In the genomic region with DNA sequence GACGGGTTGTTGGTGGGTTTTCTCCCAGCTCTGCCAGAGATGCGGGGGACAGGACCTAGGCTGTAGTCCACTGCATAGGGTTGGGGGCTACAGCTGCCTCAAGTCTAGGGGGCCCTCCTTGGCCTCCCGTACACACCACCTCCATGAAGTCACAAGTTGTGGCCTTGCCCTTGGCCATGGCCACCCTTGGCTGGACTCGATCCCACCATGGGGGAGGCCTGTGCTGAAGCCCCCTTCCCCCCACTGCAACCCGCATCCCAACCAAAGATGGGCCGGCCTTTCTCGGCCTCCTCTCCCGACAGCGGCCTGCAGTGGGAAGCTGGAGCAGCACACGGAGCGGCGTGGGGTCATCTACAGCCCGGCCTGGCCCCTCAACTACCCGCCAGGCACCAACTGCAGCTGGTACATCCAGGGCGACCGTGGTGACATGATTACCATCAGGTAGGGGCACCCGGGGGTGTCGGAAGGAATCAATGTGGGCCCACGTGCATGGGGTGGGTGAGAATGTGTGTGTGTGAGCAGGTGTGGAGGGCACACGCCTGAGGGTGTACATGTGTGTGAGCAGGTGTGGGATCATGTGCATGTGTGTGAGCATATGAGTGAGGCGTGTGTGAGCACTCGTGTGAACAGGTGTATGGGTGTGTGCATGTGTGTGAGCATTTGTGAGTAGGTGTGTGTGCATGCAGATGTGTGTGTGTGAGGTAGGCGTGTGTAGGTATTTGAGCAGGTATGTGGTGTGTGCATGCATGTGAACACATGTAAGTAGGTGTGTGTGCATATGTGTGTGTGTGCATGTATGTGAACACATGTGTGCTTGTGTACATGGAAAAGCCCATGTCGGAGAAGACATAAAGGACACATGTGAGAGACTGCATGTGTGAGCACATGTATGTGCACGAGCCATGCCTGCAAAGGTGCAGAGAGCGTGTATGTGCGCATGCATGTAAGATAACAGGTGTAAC, we compare ENCODE assay signal across 1 cellular context.
TF ChIP-seq lines count a peak whose summit lies in the region.

No MANE protein-coding gene starts in this region.

TF ChIP-seq in HEK293, 187 proteins besides CTCF, POLR2A, EP300 and RAD21 (continued from another document and continues in another):
- TF ChIP-seq ZNF777 (tag by site-specific recombination; IDR thresholded peaks at IDR 0.05; ENCODE audit: borderline replicate concordance) (no peak), ZSCAN16 (tag by site-specific recombination; IDR thresholded peaks at IDR 0.05) (peak; percentile 18; the same call in 1 of the 2 replicates), ZNF341 (tag by site-specific recombination; IDR thresholded peaks at IDR 0.05; ENCODE audit: low read depth) (no peak), ZNF560 (tag by site-specific recombination; IDR thresholded peaks at IDR 0.05; ENCODE audit: borderline replicate concordance) (no peak), ZNF747 (tag by site-specific recombination; IDR thresholded peaks at IDR 0.05) (no peak), ZNF776 (tag by site-specific recombination; IDR thresholded peaks at IDR 0.05; ENCODE audit: borderline replicate concordance) (no peak; the same call in 1 of the 2 replicates), ZNF416 (tag by site-specific recombination; IDR thresholded peaks at IDR 0.05) (no peak), ZNF174 (tag by site-specific recombination; IDR thresholded peaks at IDR 0.05) (no peak), ZNF610 (tag by site-specific recombination; IDR thresholded peaks at IDR 0.05; ENCODE audit: borderline replicate concordance) (no peak), ZBTB21 (tag by site-specific recombination; IDR thresholded peaks at IDR 0.05) (no peak), ZNF274 (IDR thresholded peaks at IDR 0.05; ENCODE audit: low read length) (no peak), ZNF274 (tag by site-specific recombination; IDR thresholded peaks at IDR 0.05; ENCODE audit: borderline replicate concordance) (peak; percentile 12; the same call in 1 of the 2 replicates), GFI1B (tag by site-specific recombination; IDR thresholded peaks at IDR 0.05) (no peak), ZNF23 (tag by site-specific recombination; IDR thresholded peaks at IDR 0.05; ENCODE audit: borderline replicate concordance) (no peak), ZNF76 (tag by site-specific recombination; IDR thresholded peaks at IDR 0.05; ENCODE audit: borderline replicate concordance, low read depth) (0 out of 2 replicates have a peak, but pooled peaks have one; percentile 20), ZSCAN30 (tag by site-specific recombination; IDR thresholded peaks at IDR 0.05) (no peak), ZNF132 (tag by site-specific recombination; IDR thresholded peaks at IDR 0.05; ENCODE audit: borderline replicate concordance) (no peak), BCL11A (tag by site-specific recombination; IDR thresholded peaks at IDR 0.05; ENCODE audit: low read depth) (no peak), TCF7L2 (IDR thresholded peaks at IDR 0.05; ENCODE audit: borderline replicate concordance, low read depth, low read length) (no peak), ZNF140 (tag by site-specific recombination; IDR thresholded peaks at IDR 0.05) (no peak), ZNF211 (tag by site-specific recombination; IDR thresholded peaks at IDR 0.05; ENCODE audit: low read depth) (no peak), ZNF157 (tag by site-specific recombination; IDR thresholded peaks at IDR 0.05) (no peak), ZNF521 (tag by site-specific recombination; IDR thresholded peaks at IDR 0.05) (0 out of 2 replicates have a peak, but pooled peaks have one; percentile 15), KLF1 (tag by site-specific recombination; IDR thresholded peaks at IDR 0.05) (no peak), ZNF623 (tag by site-specific recombination; IDR thresholded peaks at IDR 0.05) (no peak), OVOL3 (tag by site-specific recombination; IDR thresholded peaks at IDR 0.05) (no peak), ZFP3 (tag by site-specific recombination; IDR thresholded peaks at IDR 0.05; ENCODE audit: low read depth) (no peak), ZNF629 (tag by site-specific recombination; IDR thresholded peaks at IDR 0.05) (no peak), ZNF785 (tag by site-specific recombination; IDR thresholded peaks at IDR 0.05) (no peak), FEZF1 (tag by site-specific recombination; IDR thresholded peaks at IDR 0.05) (no peak), ZNF843 (tag by site-specific recombination; IDR thresholded peaks at IDR 0.05) (no peak), ZNF311 (tag by site-specific recombination; IDR thresholded peaks at IDR 0.05; ENCODE audit: borderline replicate concordance) (no peak; the same call in 1 of the 2 replicates), ZNF114 (tag by site-specific recombination; IDR thresholded peaks at IDR 0.05) (no peak), ZFP69B (tag by site-specific recombination; IDR thresholded peaks at IDR 0.05) (no peak), GLIS1 (tag by site-specific recombination; IDR thresholded peaks at IDR 0.05) (no peak), ZFP41 (tag by site-specific recombination; IDR thresholded peaks at IDR 0.05; ENCODE audit: borderline replicate concordance) (no peak), ZNF2 (tag by site-specific recombination; IDR thresholded peaks at IDR 0.05) (no peak), ZNF791 (tag by site-specific recombination; IDR thresholded peaks at IDR 0.05) (no peak)
- TF ChIP-seq, protein P1, sequence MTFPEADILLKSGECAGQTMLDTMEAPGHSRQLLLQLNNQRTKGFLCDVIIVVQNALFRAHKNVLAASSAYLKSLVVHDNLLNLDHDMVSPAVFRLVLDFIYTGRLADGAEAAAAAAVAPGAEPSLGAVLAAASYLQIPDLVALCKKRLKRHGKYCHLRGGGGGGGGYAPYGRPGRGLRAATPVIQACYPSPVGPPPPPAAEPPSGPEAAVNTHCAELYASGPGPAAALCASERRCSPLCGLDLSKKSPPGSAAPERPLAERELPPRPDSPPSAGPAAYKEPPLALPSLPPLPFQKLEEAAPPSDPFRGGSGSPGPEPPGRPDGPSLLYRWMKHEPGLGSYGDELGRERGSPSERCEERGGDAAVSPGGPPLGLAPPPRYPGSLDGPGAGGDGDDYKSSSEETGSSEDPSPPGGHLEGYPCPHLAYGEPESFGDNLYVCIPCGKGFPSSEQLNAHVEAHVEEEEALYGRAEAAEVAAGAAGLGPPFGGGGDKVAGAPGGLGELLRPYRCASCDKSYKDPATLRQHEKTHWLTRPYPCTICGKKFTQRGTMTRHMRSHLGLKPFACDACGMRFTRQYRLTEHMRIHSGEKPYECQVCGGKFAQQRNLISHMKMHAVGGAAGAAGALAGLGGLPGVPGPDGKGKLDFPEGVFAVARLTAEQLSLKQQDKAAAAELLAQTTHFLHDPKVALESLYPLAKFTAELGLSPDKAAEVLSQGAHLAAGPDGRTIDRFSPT (tag by site-specific recombination; IDR thresholded peaks at IDR 0.05), result no peak
- TF ChIP-seq, protein P2, sequence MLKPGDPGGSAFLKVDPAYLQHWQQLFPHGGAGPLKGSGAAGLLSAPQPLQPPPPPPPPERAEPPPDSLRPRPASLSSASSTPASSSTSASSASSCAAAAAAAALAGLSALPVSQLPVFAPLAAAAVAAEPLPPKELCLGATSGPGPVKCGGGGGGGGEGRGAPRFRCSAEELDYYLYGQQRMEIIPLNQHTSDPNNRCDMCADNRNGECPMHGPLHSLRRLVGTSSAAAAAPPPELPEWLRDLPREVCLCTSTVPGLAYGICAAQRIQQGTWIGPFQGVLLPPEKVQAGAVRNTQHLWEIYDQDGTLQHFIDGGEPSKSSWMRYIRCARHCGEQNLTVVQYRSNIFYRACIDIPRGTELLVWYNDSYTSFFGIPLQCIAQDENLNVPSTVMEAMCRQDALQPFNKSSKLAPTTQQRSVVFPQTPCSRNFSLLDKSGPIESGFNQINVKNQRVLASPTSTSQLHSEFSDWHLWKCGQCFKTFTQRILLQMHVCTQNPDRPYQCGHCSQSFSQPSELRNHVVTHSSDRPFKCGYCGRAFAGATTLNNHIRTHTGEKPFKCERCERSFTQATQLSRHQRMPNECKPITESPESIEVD (tag by site-specific recombination; IDR thresholded peaks at IDR 0.05), result no peak
- TF ChIP-seq, protein P3, sequence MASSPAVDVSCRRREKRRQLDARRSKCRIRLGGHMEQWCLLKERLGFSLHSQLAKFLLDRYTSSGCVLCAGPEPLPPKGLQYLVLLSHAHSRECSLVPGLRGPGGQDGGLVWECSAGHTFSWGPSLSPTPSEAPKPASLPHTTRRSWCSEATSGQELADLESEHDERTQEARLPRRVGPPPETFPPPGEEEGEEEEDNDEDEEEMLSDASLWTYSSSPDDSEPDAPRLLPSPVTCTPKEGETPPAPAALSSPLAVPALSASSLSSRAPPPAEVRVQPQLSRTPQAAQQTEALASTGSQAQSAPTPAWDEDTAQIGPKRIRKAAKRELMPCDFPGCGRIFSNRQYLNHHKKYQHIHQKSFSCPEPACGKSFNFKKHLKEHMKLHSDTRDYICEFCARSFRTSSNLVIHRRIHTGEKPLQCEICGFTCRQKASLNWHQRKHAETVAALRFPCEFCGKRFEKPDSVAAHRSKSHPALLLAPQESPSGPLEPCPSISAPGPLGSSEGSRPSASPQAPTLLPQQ (tag by site-specific recombination; IDR thresholded peaks at IDR 0.05), result peak; percentile 53; the same call in 1 of the 2 replicates
- TF ChIP-seq, protein P4, sequence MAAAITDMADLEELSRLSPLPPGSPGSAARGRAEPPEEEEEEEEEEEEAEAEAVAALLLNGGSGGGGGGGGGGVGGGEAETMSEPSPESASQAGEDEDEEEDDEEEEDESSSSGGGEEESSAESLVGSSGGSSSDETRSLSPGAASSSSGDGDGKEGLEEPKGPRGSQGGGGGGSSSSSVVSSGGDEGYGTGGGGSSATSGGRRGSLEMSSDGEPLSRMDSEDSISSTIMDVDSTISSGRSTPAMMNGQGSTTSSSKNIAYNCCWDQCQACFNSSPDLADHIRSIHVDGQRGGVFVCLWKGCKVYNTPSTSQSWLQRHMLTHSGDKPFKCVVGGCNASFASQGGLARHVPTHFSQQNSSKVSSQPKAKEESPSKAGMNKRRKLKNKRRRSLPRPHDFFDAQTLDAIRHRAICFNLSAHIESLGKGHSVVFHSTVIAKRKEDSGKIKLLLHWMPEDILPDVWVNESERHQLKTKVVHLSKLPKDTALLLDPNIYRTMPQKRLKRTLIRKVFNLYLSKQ (tag by site-specific recombination; IDR thresholded peaks at IDR 0.05; ENCODE audit: borderline replicate concordance), result 0 out of 2 replicates have a peak, but pooled peaks have one; percentile 11
- TF ChIP-seq, protein P5, sequence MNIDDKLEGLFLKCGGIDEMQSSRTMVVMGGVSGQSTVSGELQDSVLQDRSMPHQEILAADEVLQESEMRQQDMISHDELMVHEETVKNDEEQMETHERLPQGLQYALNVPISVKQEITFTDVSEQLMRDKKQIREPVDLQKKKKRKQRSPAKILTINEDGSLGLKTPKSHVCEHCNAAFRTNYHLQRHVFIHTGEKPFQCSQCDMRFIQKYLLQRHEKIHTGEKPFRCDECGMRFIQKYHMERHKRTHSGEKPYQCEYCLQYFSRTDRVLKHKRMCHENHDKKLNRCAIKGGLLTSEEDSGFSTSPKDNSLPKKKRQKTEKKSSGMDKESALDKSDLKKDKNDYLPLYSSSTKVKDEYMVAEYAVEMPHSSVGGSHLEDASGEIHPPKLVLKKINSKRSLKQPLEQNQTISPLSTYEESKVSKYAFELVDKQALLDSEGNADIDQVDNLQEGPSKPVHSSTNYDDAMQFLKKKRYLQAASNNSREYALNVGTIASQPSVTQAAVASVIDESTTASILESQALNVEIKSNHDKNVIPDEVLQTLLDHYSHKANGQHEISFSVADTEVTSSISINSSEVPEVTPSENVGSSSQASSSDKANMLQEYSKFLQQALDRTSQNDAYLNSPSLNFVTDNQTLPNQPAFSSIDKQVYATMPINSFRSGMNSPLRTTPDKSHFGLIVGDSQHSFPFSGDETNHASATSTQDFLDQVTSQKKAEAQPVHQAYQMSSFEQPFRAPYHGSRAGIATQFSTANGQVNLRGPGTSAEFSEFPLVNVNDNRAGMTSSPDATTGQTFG (tag by site-specific recombination; IDR thresholded peaks at IDR 0.05; ENCODE audit: borderline replicate concordance), result 0 out of 2 replicates have a peak, but pooled peaks have one; percentile 79
- TF ChIP-seq, protein P6, sequence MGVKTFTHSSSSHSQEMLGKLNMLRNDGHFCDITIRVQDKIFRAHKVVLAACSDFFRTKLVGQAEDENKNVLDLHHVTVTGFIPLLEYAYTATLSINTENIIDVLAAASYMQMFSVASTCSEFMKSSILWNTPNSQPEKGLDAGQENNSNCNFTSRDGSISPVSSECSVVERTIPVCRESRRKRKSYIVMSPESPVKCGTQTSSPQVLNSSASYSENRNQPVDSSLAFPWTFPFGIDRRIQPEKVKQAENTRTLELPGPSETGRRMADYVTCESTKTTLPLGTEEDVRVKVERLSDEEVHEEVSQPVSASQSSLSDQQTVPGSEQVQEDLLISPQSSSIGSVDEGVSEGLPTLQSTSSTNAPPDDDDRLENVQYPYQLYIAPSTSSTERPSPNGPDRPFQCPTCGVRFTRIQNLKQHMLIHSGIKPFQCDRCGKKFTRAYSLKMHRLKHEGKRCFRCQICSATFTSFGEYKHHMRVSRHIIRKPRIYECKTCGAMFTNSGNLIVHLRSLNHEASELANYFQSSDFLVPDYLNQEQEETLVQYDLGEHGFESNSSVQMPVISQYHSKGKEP (tag by site-specific recombination; IDR thresholded peaks at IDR 0.05), result no peak
- TF ChIP-seq, protein P7, sequence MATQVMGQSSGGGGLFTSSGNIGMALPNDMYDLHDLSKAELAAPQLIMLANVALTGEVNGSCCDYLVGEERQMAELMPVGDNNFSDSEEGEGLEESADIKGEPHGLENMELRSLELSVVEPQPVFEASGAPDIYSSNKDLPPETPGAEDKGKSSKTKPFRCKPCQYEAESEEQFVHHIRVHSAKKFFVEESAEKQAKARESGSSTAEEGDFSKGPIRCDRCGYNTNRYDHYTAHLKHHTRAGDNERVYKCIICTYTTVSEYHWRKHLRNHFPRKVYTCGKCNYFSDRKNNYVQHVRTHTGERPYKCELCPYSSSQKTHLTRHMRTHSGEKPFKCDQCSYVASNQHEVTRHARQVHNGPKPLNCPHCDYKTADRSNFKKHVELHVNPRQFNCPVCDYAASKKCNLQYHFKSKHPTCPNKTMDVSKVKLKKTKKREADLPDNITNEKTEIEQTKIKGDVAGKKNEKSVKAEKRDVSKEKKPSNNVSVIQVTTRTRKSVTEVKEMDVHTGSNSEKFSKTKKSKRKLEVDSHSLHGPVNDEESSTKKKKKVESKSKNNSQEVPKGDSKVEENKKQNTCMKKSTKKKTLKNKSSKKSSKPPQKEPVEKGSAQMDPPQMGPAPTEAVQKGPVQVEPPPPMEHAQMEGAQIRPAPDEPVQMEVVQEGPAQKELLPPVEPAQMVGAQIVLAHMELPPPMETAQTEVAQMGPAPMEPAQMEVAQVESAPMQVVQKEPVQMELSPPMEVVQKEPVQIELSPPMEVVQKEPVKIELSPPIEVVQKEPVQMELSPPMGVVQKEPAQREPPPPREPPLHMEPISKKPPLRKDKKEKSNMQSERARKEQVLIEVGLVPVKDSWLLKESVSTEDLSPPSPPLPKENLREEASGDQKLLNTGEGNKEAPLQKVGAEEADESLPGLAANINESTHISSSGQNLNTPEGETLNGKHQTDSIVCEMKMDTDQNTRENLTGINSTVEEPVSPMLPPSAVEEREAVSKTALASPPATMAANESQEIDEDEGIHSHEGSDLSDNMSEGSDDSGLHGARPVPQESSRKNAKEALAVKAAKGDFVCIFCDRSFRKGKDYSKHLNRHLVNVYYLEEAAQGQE (tag by site-specific recombination; IDR thresholded peaks at IDR 0.05), result no peak
- TF ChIP-seq, protein P8, sequence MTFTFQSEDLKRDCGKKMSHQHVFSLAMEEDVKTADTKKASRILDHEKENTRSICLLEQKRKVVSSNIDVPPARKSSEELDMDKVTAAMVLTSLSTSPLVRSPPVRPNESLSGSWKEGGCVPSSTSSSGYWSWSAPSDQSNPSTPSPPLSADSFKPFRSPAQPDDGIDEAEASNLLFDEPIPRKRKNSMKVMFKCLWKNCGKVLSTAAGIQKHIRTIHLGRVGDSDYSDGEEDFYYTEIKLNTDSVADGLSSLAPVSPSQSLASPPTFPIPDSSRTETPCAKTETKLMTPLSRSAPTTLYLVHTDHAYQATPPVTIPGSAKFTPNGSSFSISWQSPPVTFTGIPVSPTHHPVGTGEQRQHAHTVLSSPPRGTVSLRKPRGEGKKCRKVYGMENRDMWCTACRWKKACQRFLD (tag by site-specific recombination; IDR thresholded peaks at IDR 0.05), result no peak
